12 cellular contexts compared by ENCODE assay signal in genomic region chr3:76025561-76025960, GRCh38.
DNase-seq lines count a peak whose midpoint lies in the region; ATAC-seq lines count a peak whose summit lies in the region.
"Had no signal": no experiment of that assay in that cellular context is flagged by ENCODE, and none has a peak within 500 bp of the region (broad histone marks: within the 10 kb centered on the region; RNA-seq: fewer than 3 reads in every experiment).

No MANE protein-coding gene starts in this region.

- peaks cover 6% of the 10 kb centered on the region for H3K4me1 ChIP-seq in HUES6 (ENCODE audit: control insufficient read depth, insufficient read depth, low read length)
- no peaks in the 10 kb centered on the region for H3K4me1 ChIP-seq in adipocyte (ENCODE audit: control insufficient read depth, insufficient read depth, low read length)
- H3K4me1 ChIP-seq: A549 had no signal

- H3K27me3 ChIP-seq in HUES6 (ENCODE audit: control insufficient read depth, insufficient read depth, low read length) (no peaks in the 10 kb centered on the region), adipocyte (replicated peaks; ENCODE audit: control insufficient read depth, insufficient read depth, low read length) (no peaks in the 10 kb centered on the region)
- H3K27me3 ChIP-seq: BLaER1 treated with 17β-estradiol and CSF1 and Interleukin-3, amounts not matched to agents 10 nM and 100 nM had no signal

- no peak for ATAC-seq in HG03095 (IDR thresholded peaks at IDR 0.05; ENCODE audit: unreplicated experiment)
- ATAC-seq: A549 had no signal

- DNase-seq in adipocyte (ENCODE audit: low read depth) (peak; percentile 25), iris pigment epithelial cell (ENCODE audit: low read depth) (peak; percentile 53), SW480 (ENCODE audit: low spot score) (no peak), Ammon's horn (ENCODE audit: low spot score) (no peak)
- DNase-seq: CD4-positive, CD25-positive, alpha-beta regulatory T cell; DMS 273 treated with DMSO at 0.1 percent for 48 hours; H7; KBM-7 had no signal

- no peaks in the 10 kb centered on the region for H3K9me3 ChIP-seq in HUES6 (ENCODE audit: control insufficient read depth, insufficient read depth, low read depth, low read length)
- H3K9me3 ChIP-seq in adipocyte (ENCODE audit: control insufficient read depth, low read length), result no peaks in the 10 kb centered on the region
- H3K9me3 ChIP-seq: A549 had no signal

- no peaks in the 10 kb centered on the region for H3K36me3 ChIP-seq in HUES6 (ENCODE audit: control insufficient read depth, insufficient read depth, low read length)
- no peaks in the 10 kb centered on the region for H3K36me3 ChIP-seq in adipocyte (ENCODE audit: control insufficient read depth, insufficient read depth, low read length, severe bottlenecking)

- H3K9ac ChIP-seq in HUES6 (ENCODE audit: low read length) (no peak overlapping the region), adipocyte (ENCODE audit: low read length) (no peak overlapping the region)
- H3K9ac ChIP-seq: BLaER1 treated with 17β-estradiol and CSF1 and Interleukin-3, amounts not matched to agents 10 nM and 100 nM had no signal

- H3K4me3 ChIP-seq in HUES6 (ENCODE audit: low read depth, low read length) (no peak overlapping the region), adipocyte (ENCODE audit: low read length) (no peak overlapping the region)
- H3K4me3 ChIP-seq: A549; BLaER1 treated with 17β-estradiol and CSF1 and Interleukin-3, amounts not matched to agents 10 nM and 100 nM had no signal

- 0 out of 2 replicates have a peak overlapping the region, but pooled peaks have one; percentile 13 for H3K27ac ChIP-seq in HUES6 (ENCODE audit: low read depth, low read length)
- H3K27ac ChIP-seq: A549; BLaER1 treated with 17β-estradiol and CSF1 and Interleukin-3, amounts not matched to agents 10 nM and 100 nM had no signal

Comparison
In these comparisons a context has a peak if more than half of its experiments do, and no peak if none do; other contexts are left out.
1. DNase-seq: peak in adipocyte (single experiment) and iris pigment epithelial cell (single experiment); none in SW480 (single experiment) and Ammon's horn (single experiment).